Comparison of ENCODE assay signal across 18 cellular contexts in the genomic region with DNA sequence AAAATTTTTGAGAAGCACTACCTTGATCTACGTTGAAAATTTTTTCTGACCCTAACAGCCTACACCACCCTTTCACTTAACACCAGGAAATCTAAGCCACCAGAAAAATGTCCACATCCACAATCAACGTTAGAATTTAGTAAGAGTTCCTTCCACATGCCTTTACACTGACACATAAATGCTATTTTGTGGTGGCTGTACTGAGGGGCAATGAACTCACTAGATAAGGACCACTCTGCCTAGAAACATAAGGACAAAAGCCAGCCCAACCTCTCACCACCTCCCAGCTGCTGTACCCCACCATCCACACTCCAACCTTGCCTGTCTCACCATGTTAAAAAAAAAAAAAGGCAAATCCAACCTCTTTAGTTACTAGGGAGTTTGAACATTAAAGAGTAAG.
"Had no signal": no experiment of that assay in that cellular context is flagged by ENCODE, and none has a peak within 500 bp of the region (broad histone marks: within the 10 kb centered on the region; RNA-seq: fewer than 3 reads in every experiment).

No MANE protein-coding gene starts in this region.

- H2AFZ ChIP-seq: hepatocyte had no signal

- H3K4me3 Mint-ChIP-seq: activated T-helper 1 cell treated with anti-CD3 and anti-CD28 coated beads, Interleukin-12 subunit alpha, Interleukin-12 subunit beta, Interleukin-2, Interleukin-4 antibody, amounts not matched to agents 30 ng/mL and 10 ng/mL and 1 ng/mL, durations not matched to agents 14 hours and 24 hours and 36 hours; effector memory CD8-positive, alpha-beta T cell; stimulated activated naive CD8-positive, alpha-beta T cell treated with anti-CD3 and anti-CD28 coated beads, Interleukin-15, Interleukin-2, amounts not matched to agents 100 ng/mL and 50 ng/mL, for 24 hours; T-helper 17 cell had no signal

- H3K9me3 Mint-ChIP-seq: activated T-helper 1 cell treated with anti-CD3 and anti-CD28 coated beads, Interleukin-12 subunit alpha, Interleukin-12 subunit beta, Interleukin-2, Interleukin-4 antibody, amounts not matched to agents 30 ng/mL and 10 ng/mL and 1 ng/mL, durations not matched to agents 14 hours and 24 hours and 36 hours; effector memory CD8-positive, alpha-beta T cell; stimulated activated naive CD8-positive, alpha-beta T cell treated with anti-CD3 and anti-CD28 coated beads, Interleukin-15, Interleukin-2, amounts not matched to agents 100 ng/mL and 50 ng/mL, for 24 hours had no signal

- H3K79me2 ChIP-seq: hepatocyte had no signal

- H3K27ac Mint-ChIP-seq: activated T-helper 1 cell treated with anti-CD3 and anti-CD28 coated beads, Interleukin-12 subunit alpha, Interleukin-12 subunit beta, Interleukin-2, Interleukin-4 antibody, amounts not matched to agents 30 ng/mL and 10 ng/mL and 1 ng/mL, durations not matched to agents 14 hours and 24 hours and 36 hours; stimulated activated naive CD8-positive, alpha-beta T cell treated with anti-CD3 and anti-CD28 coated beads, Interleukin-15, Interleukin-2, amounts not matched to agents 100 ng/mL and 50 ng/mL, for 24 hours; T-helper 17 cell had no signal

- H3K4me1 ChIP-seq: esophagus squamous epithelium, tibial nerve had no signal

- H3K27ac ChIP-seq: esophagus squamous epithelium, hepatocyte, tibial nerve, VCaP had no signal

- H3K27me3 ChIP-seq: esophagus squamous epithelium, hepatocyte, tibial nerve had no signal

- H3K4me3 ChIP-seq: esophagus squamous epithelium, hepatocyte, tibial nerve had no signal

- DNase-seq: activated CD4-positive, alpha-beta T cell treated with anti-CD3 and anti-CD28 coated beads, Interleukin-2, amount 50 U/mL, for 1 hour; activated CD4-positive, CD25-positive, alpha-beta regulatory T cell treated with anti-CD3 and anti-CD28 coated beads, Interleukin-2, amount 50 U/mL, for 72 hours; activated CD8-positive, alpha-beta memory T cell treated with anti-CD3 and anti-CD28 coated beads, Interleukin-2, amount 50 U/mL, for 4 hours; anterior cingulate cortex; dermis blood vessel endothelial cell; effector memory CD8-positive, alpha-beta T cell; esophagus squamous epithelium; islet precursor cell; mammary epithelial cell; occipital lobe; posterior cingulate gyrus; stimulated activated CD4-positive, alpha-beta T cell treated with anti-CD3 and anti-CD28 coated beads, Interleukin-2, amount 100 ng/mL, for 24 hours; T-helper 17 cell had no signal

- H3K27me3 Mint-ChIP-seq: effector memory CD8-positive, alpha-beta T cell; stimulated activated naive CD8-positive, alpha-beta T cell treated with anti-CD3 and anti-CD28 coated beads, Interleukin-15, Interleukin-2, amounts not matched to agents 100 ng/mL and 50 ng/mL, for 24 hours; T-helper 17 cell had no signal

- ATAC-seq: effector memory CD8-positive, alpha-beta T cell; T-helper 17 cell had no signal

- H3K4me2 ChIP-seq: hepatocyte had no signal
